Comparison of ENCODE assay signal across 10 cellular contexts in genomic region chr11:111945198-111945597, GRCh38. TPM values are rescaled to one million over a fixed set of nuclear protein-coding genes. Genes with fewer than 3 reads are reported as not detected.
DNase-seq lines count a peak whose midpoint lies in the region; ATAC-seq and TF ChIP-seq lines count a peak whose summit lies in the region.
"Had no signal": no experiment of that assay in that cellular context is flagged by ENCODE, and none has a peak within 500 bp of the region (broad histone marks: within the 10 kb centered on the region; RNA-seq: fewer than 3 reads in every experiment).

No MANE protein-coding gene starts in this region.

- no peaks in the 10 kb centered on the region for H3K27me3 ChIP-seq in right cardiac atrium (ENCODE audit: control insufficient read depth, insufficient read depth)
- no peaks in the 10 kb centered on the region for H3K27me3 ChIP-seq in ascending aorta
- H3K27me3 ChIP-seq in mesenchymal stem cell (ENCODE audit: control insufficient read depth in 1 of 2, insufficient read depth in 1 of 2, low read length in 2 of 2), result no peaks in the 10 kb centered on the region
- no peaks in the 10 kb centered on the region for H3K27me3 ChIP-seq in aorta (ENCODE audit: control insufficient read depth in 1 of 2, insufficient read depth in 2 of 2, low read length in 1 of 2)
- no peaks in the 10 kb centered on the region for H3K27me3 ChIP-seq in H7 (ENCODE audit: control insufficient read depth, insufficient read depth, low read length)
- H3K27me3 ChIP-seq: BLaER1 treated with 17β-estradiol and CSF1 and Interleukin-3, amounts not matched to agents 10 nM and 100 nM had no signal

- no peak overlapping the region for H4K91ac ChIP-seq in mesenchymal stem cell (ENCODE audit: low read length)

- H3K79me1 ChIP-seq in mesenchymal stem cell (replicated peaks; ENCODE audit: low read length, poor library complexity, severe bottlenecking), result peaks cover 23% of the 10 kb centered on the region

- peak overlapping the region; percentile 57 for H2AK5ac ChIP-seq in mesenchymal stem cell (ENCODE audit: low read length, severe bottlenecking)

- H3K4ac ChIP-seq in mesenchymal stem cell (ENCODE audit: low read depth in 1 of 2, low read length in 2 of 2), result peak overlapping the region in 1 of 2 experiments; percentile 55

- no peak overlapping the region for H3K23ac ChIP-seq in mesenchymal stem cell (ENCODE audit: low read length in 2 of 2)

- 55% methylated on average over 1 of the region's 1 CpG for WGBS in right cardiac atrium
- 64% methylated on average over 1 of the region's 1 CpG for WGBS in mesenchymal stem cell
- WGBS in aorta, 2 donors, result 16 to 29% methylated on average over 1 of the region's 1 CpG

- H3K4me2 ChIP-seq in mesenchymal stem cell (ENCODE audit: low read length, poor library complexity, severe bottlenecking), result no peak overlapping the region
- H3K4me2 ChIP-seq: BLaER1 treated with 17β-estradiol and CSF1 and Interleukin-3, amounts not matched to agents 10 nM and 100 nM had no signal

- ATAC-seq in right cardiac atrium (no peak), aorta (ENCODE audit: low FRiP score) (peak; percentile 17), GM21447 (IDR thresholded peaks at IDR 0.05; ENCODE audit: unreplicated experiment) (no peak)

- intact Hi-C loops in right cardiac atrium (cut with DNase I) (no loop called here), cardiac septum (cut with DNase I) (no loop called here), ascending aorta (cut with DNase I) (loop anchor here (1.0 to 2.0 kb wide), 2 partner anchors 8 to 32 kb away; partner anchors contain the start of genes DIXDC1 and HSPB2), aorta (cut with DNase I) (no loop called here)

- H3K9ac ChIP-seq in mesenchymal stem cell (ENCODE audit: low read length), result peak overlapping the region; percentile 86
- H3K9ac ChIP-seq: BLaER1 treated with 17β-estradiol and CSF1 and Interleukin-3, amounts not matched to agents 10 nM and 100 nM had no signal

- peak overlapping the region in 1 of 2 experiments; percentile 78 for H2BK12ac ChIP-seq in mesenchymal stem cell (ENCODE audit: low read length in 2 of 2)

- no peak overlapping the region for H2AFZ ChIP-seq in mesenchymal stem cell (ENCODE audit: low read depth, low read length)

- H3K36me3 ChIP-seq in ascending aorta (no peaks in the 10 kb centered on the region), mesenchymal stem cell (ENCODE audit: control insufficient read depth in 1 of 2, insufficient read depth in 2 of 2, low read depth in 1 of 2, low read length in 2 of 2) (no peaks in the 10 kb centered on the region), aorta (ENCODE audit: control insufficient read depth in 1 of 2, insufficient read depth in 2 of 2, low read length in 1 of 2) (no peaks in the 10 kb centered on the region), H7 (replicated peaks; ENCODE audit: control insufficient read depth, insufficient read depth, low read length) (no peaks in the 10 kb centered on the region)
- H3K36me3 ChIP-seq: BLaER1 treated with 17β-estradiol and CSF1 and Interleukin-3, amounts not matched to agents 10 nM and 100 nM had no signal

- no peak overlapping the region for H2BK5ac ChIP-seq in mesenchymal stem cell (ENCODE audit: low read depth, low read length, poor library complexity, severe bottlenecking)

- no peak overlapping the region for H2BK120ac ChIP-seq in mesenchymal stem cell (ENCODE audit: low read depth, low read length)

- H3K9me3 ChIP-seq in right cardiac atrium (ENCODE audit: control insufficient read depth, low read length) (no peaks in the 10 kb centered on the region), ascending aorta (no peaks in the 10 kb centered on the region), mesenchymal stem cell (ENCODE audit: control insufficient read depth, low read length) (no peaks in the 10 kb centered on the region), aorta (ENCODE audit: control insufficient read depth, low read length) (no peaks in the 10 kb centered on the region)
- H3K9me3 ChIP-seq: BLaER1 treated with 17β-estradiol and CSF1 and Interleukin-3, amounts not matched to agents 10 nM and 100 nM had no signal

- no peak overlapping the region for H3K4me3 ChIP-seq in right cardiac atrium (ENCODE audit: low read length)
- H3K4me3 ChIP-seq in ascending aorta, result no peak overlapping the region
- peak overlapping the region in 1 of 2 experiments; percentile 27 for H3K4me3 ChIP-seq in mesenchymal stem cell (ENCODE audit: insufficient read depth in 1 of 2, low read depth in 1 of 2, low read length in 2 of 2)
- no peak overlapping the region for H3K4me3 ChIP-seq in aorta (ENCODE audit: low read length in 2 of 2)
- H3K4me3 ChIP-seq in H7 (ENCODE audit: insufficient read depth, low read depth, low read length), result no peak overlapping the region
- H3K4me3 ChIP-seq: BLaER1 treated with 17β-estradiol and CSF1 and Interleukin-3, amounts not matched to agents 10 nM and 100 nM had no signal

- H2BK15ac ChIP-seq in mesenchymal stem cell (ENCODE audit: low read depth, poor library complexity, severe bottlenecking), result no peak overlapping the region

- no peak overlapping the region for H3K14ac ChIP-seq in mesenchymal stem cell (ENCODE audit: low read length in 2 of 2)

- H3K18ac ChIP-seq in mesenchymal stem cell (ENCODE audit: low read depth in 1 of 2, low read length in 2 of 2), result no peak overlapping the region

- peak overlapping the region; percentile 8 for H3K27ac ChIP-seq in right cardiac atrium (ENCODE audit: low read length)
- H3K27ac ChIP-seq in ascending aorta, result peak overlapping the region; percentile 91 to 92
- peak overlapping the region; percentile 32 for H3K27ac ChIP-seq in mesenchymal stem cell (ENCODE audit: low read length, poor library complexity, severe bottlenecking)
- H3K27ac ChIP-seq in aorta (ENCODE audit: low read depth in 1 of 2, low read length in 2 of 2), result peak overlapping the region; percentile 77 to 91
- H3K27ac ChIP-seq: BLaER1 treated with 17β-estradiol and CSF1 and Interleukin-3, amounts not matched to agents 10 nM and 100 nM had no signal

- no peak for DNase-seq in right cardiac atrium
- no peak for DNase-seq in cardiac septum (ENCODE audit: low spot score)
- DNase-seq in ascending aorta (ENCODE audit: low spot score in 2 of 2), result no peak
- peak; percentile 12 for DNase-seq in mesenchymal stem cell
- no peak for DNase-seq in aorta
- DNase-seq in H7, result no peak
- DNase-seq in NCI-H1105 treated with DMSO at 0.1 percent for 48 hours (lab: John Stamatoyannopoulos, UW), result no peak
- DNase-seq: NCI-H2029 had no signal

- H4K8ac ChIP-seq in mesenchymal stem cell (ENCODE audit: low read length), result peak overlapping the region; percentile 27

- peaks cover 8% of the 10 kb centered on the region for H3K4me1 ChIP-seq in right cardiac atrium (ENCODE audit: control insufficient read depth, insufficient read depth, low read length)
- peaks cover 10 to 32% of the 10 kb centered on the region in 2 donors for H3K4me1 ChIP-seq in ascending aorta
- peaks cover 5% of the 10 kb centered on the region for H3K4me1 ChIP-seq in mesenchymal stem cell (ENCODE audit: control insufficient read depth, insufficient read depth, low read depth, low read length)
- peaks cover 0 to 9% of the 10 kb centered on the region in 2 donors for H3K4me1 ChIP-seq in aorta (ENCODE audit: control insufficient read depth in 1 of 2, insufficient read depth in 2 of 2, low read length in 2 of 2)

- TF ChIP-seq CTCF in ascending aorta (IDR thresholded peaks at IDR 0.05), result no peak

RNA-seq across cellular contexts. Expression of gene DIXDC1, which starts 8.1 kb away (rescaled TPM):
- total RNA-seq in right cardiac atrium (10 to 100 TPM; 23.1 to 34.8 (median 26.3) TPM), cardiac septum (29.0 TPM), ascending aorta (48.9 TPM), aorta (10 to 100 TPM; 54.4 to 61.8 TPM)
- polyA plus RNA-seq in right cardiac atrium (9.1 TPM), aorta (10 to 100 TPM; 29.8 to 33.0 TPM)
- polyA plus RNA-seq in mesenchymal stem cell (2013, experiment 1 of 2), result 8.6 TPM
- 8.7 TPM for polyA plus RNA-seq in mesenchymal stem cell (2013, experiment 2 of 2)
- 5.0 and 8.7 TPM in 2 replicates for total RNA-seq in H7 (2014; rRNA removed; shearing (Covaris generic))

RNA-seq across cellular contexts. Expression of gene C11orf52, which starts 26.5 kb away (rescaled TPM):
- total RNA-seq in right cardiac atrium, result 1 to 10 TPM; 2.2 to 5.5 (median 2.6) TPM
- polyA plus RNA-seq in right cardiac atrium, result 4.1 TPM
- 2.6 TPM for total RNA-seq in cardiac septum
- not detected for total RNA-seq in ascending aorta
- polyA plus RNA-seq in mesenchymal stem cell (2013, experiment 1 of 2), result 0.41 TPM
- 0.30 TPM for polyA plus RNA-seq in mesenchymal stem cell (2013, experiment 2 of 2)
- total RNA-seq in aorta, result 1 to 10 TPM; 2.7 to 5.2 TPM
- 1 to 10 TPM; 5.3 to 5.6 TPM for polyA plus RNA-seq in aorta
- 0.33 and 1.7 TPM in 2 replicates for total RNA-seq in H7 (2014; rRNA removed; shearing (Covaris generic))

RNA-seq across cellular contexts. Expression of gene HSPB2, which starts 32.7 kb away (rescaled TPM):
- total RNA-seq in right cardiac atrium, result 100 to 1,000 TPM in 1 of 4 donors, 10 to 100 TPM in 3; 38.0 to 103 (median 69.2) TPM
- polyA plus RNA-seq in right cardiac atrium, result 106 TPM
- total RNA-seq in cardiac septum, result 59.9 TPM
- total RNA-seq in ascending aorta, result not detected
- polyA plus RNA-seq in mesenchymal stem cell (2013, experiment 1 of 2), result 0.10 TPM
- polyA plus RNA-seq in mesenchymal stem cell (2013, experiment 2 of 2), result not detected
- total RNA-seq in aorta, result 10 to 100 TPM; 18.1 to 24.8 TPM
- 10 to 100 TPM; 13.8 to 60.2 TPM for polyA plus RNA-seq in aorta
- 0.18 TPM in 1 of 2 replicates, not detected in the other for total RNA-seq in H7 (2014; rRNA removed; shearing (Covaris generic))

RNA-seq across cellular contexts. Expression of gene CRYAB, which starts 33.6 kb away (rescaled TPM):
- total RNA-seq in right cardiac atrium, result 1,000 to 10,000 TPM; 4,923 to 5,929 (median 5,581) TPM
- 9,689 TPM for polyA plus RNA-seq in right cardiac atrium
- 8,606 TPM for total RNA-seq in cardiac septum
- total RNA-seq in ascending aorta, result 288 TPM
- 9.0 TPM for polyA plus RNA-seq in mesenchymal stem cell (2013, experiment 1 of 2)
- polyA plus RNA-seq in mesenchymal stem cell (2013, experiment 2 of 2), result 9.8 TPM
- 1,000 to 10,000 TPM in 1 of 2 donors, 100 to 1,000 TPM in 1; 323 to 2,347 TPM for total RNA-seq in aorta
- 100 to 1,000 TPM; 483 to 702 TPM for polyA plus RNA-seq in aorta
- 0.44 and 1.5 TPM in 2 replicates for total RNA-seq in H7 (2014; rRNA removed; shearing (Covaris generic))

Comparison
In these comparisons a context has a peak if more than half of its experiments do, and no peak if none do; other contexts are left out.
1. H3K27ac ChIP-seq: peak in every context shown above with its lines; median percentile 92 in ascending aorta; 84 in aorta; 32 in mesenchymal stem cell; 8 in right cardiac atrium.
2. RNA of gene HSPB2, which starts 32.7 kb away (total RNA-seq): 38.0 to 103 TPM in right cardiac atrium, 59.9 TPM in cardiac septum (single experiment) and 18.1 to 24.8 TPM in aorta; not detected in ascending aorta (single experiment) and 0.18 TPM in H7; every median in the first group is over 10 times any median in the second.